Comparison of ENCODE assay signal across 14 cellular contexts in the genomic region with DNA sequence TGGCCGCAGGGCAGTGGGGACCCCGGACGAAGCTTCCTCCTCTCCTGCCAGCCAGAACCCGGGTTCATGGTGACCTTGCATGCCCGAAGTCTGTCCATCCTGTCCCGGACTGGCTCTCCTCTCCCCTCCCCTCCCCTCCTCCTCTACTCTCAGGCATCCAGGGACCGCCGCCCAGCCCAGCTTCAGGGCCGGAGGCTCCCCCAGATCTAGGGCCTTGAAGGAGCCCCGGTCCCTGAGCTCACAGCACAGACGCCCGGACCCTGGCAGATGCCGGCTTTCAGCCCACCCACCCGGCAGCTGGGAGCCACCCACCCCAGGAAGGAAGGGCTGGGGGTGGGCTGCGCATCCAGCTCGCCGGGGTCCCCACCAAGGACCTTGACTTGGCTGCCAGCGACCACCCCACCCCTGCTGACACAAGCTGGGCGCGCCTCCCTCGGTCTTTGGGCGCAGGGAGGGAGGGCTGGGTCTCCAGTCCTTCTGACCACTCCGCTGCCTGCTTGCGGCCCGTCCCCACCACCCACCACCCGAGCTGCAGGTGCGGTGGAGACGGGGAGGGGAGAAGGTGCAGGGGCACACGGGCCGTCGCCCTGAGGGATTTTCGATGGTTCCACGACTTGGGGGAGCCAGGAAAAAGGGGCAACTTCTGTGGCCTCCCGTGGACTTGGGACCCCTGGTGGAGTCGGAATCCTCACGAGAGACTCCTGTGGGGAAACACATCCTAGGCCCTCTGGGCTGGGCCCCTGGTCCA. TPM values are rescaled to one million over a fixed set of nuclear protein-coding genes. Genes with fewer than 3 reads are reported as not detected.
DNase-seq lines count a peak whose midpoint lies in the region; ATAC-seq, FAIRE-seq and TF ChIP-seq lines count a peak whose summit lies in the region.
"Had no signal": no experiment of that assay in that cellular context is flagged by ENCODE, and none has a peak within 500 bp of the region (broad histone marks: within the 10 kb centered on the region; RNA-seq: fewer than 3 reads in every experiment).

No MANE protein-coding gene starts in this region.

- intact Hi-C loops in K562 (cut with micrococcal nuclease) (no loop called here), sigmoid colon (cut with DNase I) (no loop called here)
- intact Hi-C loops in activated naive CD4-positive, alpha-beta T cell treated with anti-CD3 and anti-CD28 coated beads for 36 hours (cut with micrococcal nuclease): no loop called here

- no TSS peak for BruUV-seq in K562 (replicated peaks; lab: Mats Ljungman, UMichigan)

- ATAC-seq in K562 (no peak), esophagus mucosa (no peak), HG02763 (IDR thresholded peaks at IDR 0.05; ENCODE audit: unreplicated experiment) (no peak)

- TF ChIP-seq POLR2A in K562 (conservative IDR thresholded peaks at IDR 0.05): no peak
- no peak for TF ChIP-seq POLR2A in sigmoid colon (IDR thresholded peaks at IDR 0.05)

- 48% methylated on average over 10 of the region's 36 CpGs for whole genome bisulfite sequencing in K562 (ENCODE audit: insufficient coverage, low coverage, missing lambda C conversion rate)
- 22 to 57% methylated on average over 36 of the region's 36 CpGs for WGBS in sigmoid colon, 2 donors

- H3K27me3 ChIP-seq in BLaER1 treated with 17β-estradiol and CSF1 and Interleukin-3, amounts not matched to agents 10 nM and 100 nM: no peaks in the 10 kb centered on the region
- H3K27me3 ChIP-seq in K562 (ENCODE audit: control insufficient read depth in 2 of 2, insufficient read depth in 2 of 2, low read length in 2 of 2) (no peaks in the 10 kb centered on the region), iPS-15b (ENCODE audit: control insufficient read depth, insufficient read depth, low read length) (no peaks in the 10 kb centered on the region), sigmoid colon (peaks cover 17 to 72% (median 50%) of the 10 kb centered on the region in 3 donors)

- POLR2A ChIA-PET in K562 (lab: Yijun Ruan, JAX): interaction anchor here (0.5 to 2.3 kb wide), 3 partner anchors 9 to 339 kb away, joined by 3 to 13 read pairs (median 4); a partner anchor contains a TSS

- DNase-seq in K562 (ENCODE audit: extremely low read depth in 1 of 4, low spot score in 3 of 4) (no peak), sigmoid colon (no peak)
- no peak for DNase-seq in activated naive CD4-positive, alpha-beta T cell treated with anti-CD3 and anti-CD28 coated beads for 36 hours
- no peak for DNase-seq in stimulated activated CD4-positive, alpha-beta T cell treated with anti-CD3 and anti-CD28 coated beads, Interleukin-12 subunit alpha, Interleukin-12 subunit beta, amount 100 ng/mL, for 4 hours
- DNase-seq: activated T-cell treated with anti-CD3 and anti-CD28 coated beads, Interleukin-2, amount 50 U/mL, for 1 hour; Kasumi-1 had no signal

- in situ Hi-C loops in K562 (cut with MboI): no loop called here

- FAIRE-seq in K562 (lab: Jason Lieb, UNC): no peak

- peaks cover 81 to 100% (median 91%) of the 10 kb centered on the region in 10 experiments for H3K4me1 ChIP-seq in BLaER1 treated with 17β-estradiol and CSF1 and Interleukin-3, amounts not matched to agents 10 nM and 100 nM
- peaks cover 20 to 62% of the 10 kb centered on the region in 2 experiments for H3K4me1 ChIP-seq in K562 (replicated peaks in 1 of 2; ENCODE audit: control insufficient read depth in 2 of 2, insufficient read depth in 2 of 2, low read length in 2 of 2)
- peaks cover 17% of the 10 kb centered on the region for H3K4me1 ChIP-seq in iPS-15b (ENCODE audit: control insufficient read depth, insufficient read depth, low read length)
- peaks cover 0 to 38% (median 33%) of the 10 kb centered on the region in 4 donors for H3K4me1 ChIP-seq in sigmoid colon

- H3K79me2 ChIP-seq in K562 (ENCODE audit: control insufficient read depth, insufficient read depth, low read length): no peaks in the 10 kb centered on the region

- TF ChIP-seq RAD21 in K562 (CRISPR knock-in tag; conservative IDR thresholded peaks at IDR 0.05 in 1 of 2, IDR thresholded peaks at IDR 0.05 in 1 of 2): no peak

- TF ChIP-seq EP300 in K562 (IDR thresholded peaks at IDR 0.05; ENCODE audit: low read length) (no peak), sigmoid colon (IDR thresholded peaks at IDR 0.05) (no peak)

- no peaks in the 10 kb centered on the region for H3K9me3 ChIP-seq in BLaER1 treated with 17β-estradiol and CSF1 and Interleukin-3, amounts not matched to agents 10 nM and 100 nM (replicated peaks in 1 of 11)
- H3K9me3 ChIP-seq in K562 (replicated peaks; ENCODE audit: control insufficient read depth, insufficient read depth, low read depth, low read length) (no peaks in the 10 kb centered on the region), iPS-15b (ENCODE audit: control insufficient read depth, insufficient read depth, low read length) (no peaks in the 10 kb centered on the region), sigmoid colon (no peaks in the 10 kb centered on the region)

- no peaks in the 10 kb centered on the region for H3K9me1 ChIP-seq in K562 (ENCODE audit: control insufficient read depth, insufficient read depth, low read length)

- H3K36me3 ChIP-seq in BLaER1 treated with 17β-estradiol and CSF1 and Interleukin-3, amounts not matched to agents 10 nM and 100 nM: no peaks in the 10 kb centered on the region; a peak in 3 of 22 replicates
- no peaks in the 10 kb centered on the region for H3K36me3 ChIP-seq in K562 (ENCODE audit: control insufficient read depth, insufficient read depth, low read length)
- no peaks in the 10 kb centered on the region for H3K36me3 ChIP-seq in iPS-15b (ENCODE audit: control insufficient read depth, insufficient read depth, low read length)
- no peaks in the 10 kb centered on the region for H3K36me3 ChIP-seq in sigmoid colon

- H3K36me3 Mint-ChIP-seq in activated naive CD4-positive, alpha-beta T cell treated with anti-CD3 and anti-CD28 coated beads for 36 hours (ENCODE audit: low read depth): peaks cover 2% of the 10 kb centered on the region
- H3K36me3 Mint-ChIP-seq: brain, mesothelial cell of epicardium had no signal

- TF ChIP-seq CTCF in K562 (IDR thresholded peaks at IDR 0.05 in 2 of 3, conservative IDR thresholded peaks at IDR 0.05 in 1 of 3; ENCODE audit: insufficient read depth in 2 of 3, low read depth in 1 of 3, low read length in 3 of 3) (no peak), sigmoid colon (IDR thresholded peaks at IDR 0.05) (no peak)

- no peak overlapping the region for H2AFZ ChIP-seq in K562 (ENCODE audit: low read depth, low read length)

- H3K9me3 Mint-ChIP-seq in activated naive CD4-positive, alpha-beta T cell treated with anti-CD3 and anti-CD28 coated beads for 36 hours: no peaks in the 10 kb centered on the region
- H3K9me3 Mint-ChIP-seq: mesothelial cell of epicardium had no signal

- H3K4me3 Mint-ChIP-seq in activated naive CD4-positive, alpha-beta T cell treated with anti-CD3 and anti-CD28 coated beads for 36 hours: no peak overlapping the region
- H3K4me3 Mint-ChIP-seq: brain, mesothelial cell of epicardium had no signal

- H3K27me3 Mint-ChIP-seq in activated naive CD4-positive, alpha-beta T cell treated with anti-CD3 and anti-CD28 coated beads for 36 hours (ENCODE audit: low read depth): peaks cover 3% of the 10 kb centered on the region

- H3K27ac ChIP-seq in BLaER1 treated with 17β-estradiol and CSF1 and Interleukin-3, amounts not matched to agents 10 nM and 100 nM: peak overlapping the region; percentile 30 to 93 (median 81); a peak in 20 of 22 replicates
- no peak overlapping the region for H3K27ac ChIP-seq in K562 (ENCODE audit: extremely low read depth, low read depth, low read length)
- peak overlapping the region; percentile 37 to 62 (median 57) for H3K27ac ChIP-seq in sigmoid colon
- H3K27ac ChIP-seq: VCaP had no signal

- no peak overlapping the region for H3K27ac Mint-ChIP-seq in activated naive CD4-positive, alpha-beta T cell treated with anti-CD3 and anti-CD28 coated beads for 36 hours
- H3K27ac Mint-ChIP-seq: mesothelial cell of epicardium had no signal

- H3K4me2 ChIP-seq in BLaER1 treated with 17β-estradiol and CSF1 and Interleukin-3, amounts not matched to agents 10 nM and 100 nM: peak overlapping the region; percentile 91 to 99 (median 97)
- H3K4me2 ChIP-seq in K562 (ENCODE audit: insufficient read depth, low read length): no peak overlapping the region

- H3K4me1 Mint-ChIP-seq in activated naive CD4-positive, alpha-beta T cell treated with anti-CD3 and anti-CD28 coated beads for 36 hours (ENCODE audit: low read depth): peaks cover 39% of the 10 kb centered on the region

- H3K9ac ChIP-seq in BLaER1 treated with 17β-estradiol and CSF1 and Interleukin-3, amounts not matched to agents 10 nM and 100 nM: peak overlapping the region; percentile 60 to 85 (median 72); a peak in 21 of 22 replicates
- H3K9ac ChIP-seq in K562 (ENCODE audit: insufficient read depth in 1 of 2, low read depth in 2 of 2, low read length in 2 of 2) (peak overlapping the region in 1 of 2 experiments; percentile 64; a peak in 2 of 4 replicates), iPS-15b (ENCODE audit: low read depth, low read length) (peak overlapping the region; percentile 60)

- CTCF ChIA-PET in K562 (lab: Yijun Ruan, JAX; ENCODE audit: low intra/inter-chr PET ratio): no interaction called here
- CTCF ChIA-PET in activated naive CD4-positive, alpha-beta T cell treated with anti-CD3 and anti-CD28 coated beads for 36 hours (lab: Charles Lee): no interaction called here

- H4K20me1 ChIP-seq in BLaER1 treated with 17β-estradiol and CSF1 and Interleukin-3, amounts not matched to agents 10 nM and 100 nM: peaks cover 0 to 6% (median 0%) of the 10 kb centered on the region in 11 experiments; a peak in 2 of 22 replicates
- no peaks in the 10 kb centered on the region for H4K20me1 ChIP-seq in K562 (replicated peaks; ENCODE audit: control insufficient read depth, insufficient read depth, low read length)

- peak overlapping the region in 5 of 10 experiments; percentile 8 to 56 (median 47); a peak in 5 of 20 replicates for H3K4me3 ChIP-seq in BLaER1 treated with 17β-estradiol and CSF1 and Interleukin-3, amounts not matched to agents 10 nM and 100 nM
- H3K4me3 ChIP-seq in K562: no peak overlapping the region
- peak overlapping the region; percentile 30 for H3K4me3 ChIP-seq in iPS-15b (ENCODE audit: low read depth, low read length)
- peak overlapping the region in 3 of 4 donors; percentile 7 to 19 (median 16) for H3K4me3 ChIP-seq in sigmoid colon

RNA-seq across cellular contexts. Expression of a gene that starts 5.8 kb away (rescaled TPM):
- total RNA-seq in K562 (2011; cell fraction: chromatin; rRNA removed; ENCODE audit: low replicate concordance): not detected in 2 replicates
- not detected in 2 replicates for total RNA-seq in K562 (2011; cell fraction: nucleolus; rRNA removed)
- not detected in 2 replicates for total RNA-seq in K562 (2011; cell fraction: nucleoplasm; rRNA removed)
- total RNA-seq in K562 (2014; rRNA removed): not detected in 2 replicates
- not detected in 2 replicates for total RNA-seq in K562 (2014; rRNA removed; fragmentation: Illumina TruSeq; extraction: Trizol)
- total RNA-seq in K562 (2015; rRNA removed; fragmentation: Illumina TruSeq; extraction: Trizol): not detected in 2 replicates
- total RNA-seq in K562 (2021): not detected in 2 replicates
- not detected in 2 replicates for polyA plus RNA-seq in K562 (2011; rRNA removed)
- not detected in 2 replicates for polyA plus RNA-seq in K562 (2011; cell fraction: cytosol; rRNA removed)
- not detected in 2 replicates for polyA plus RNA-seq in K562 (2011; cell fraction: nucleus; rRNA removed)
- polyA plus RNA-seq in K562 (2012): not detected in 2 replicates
- polyA plus RNA-seq in K562 (2014; fragmentation: Illumina TruSeq; extraction: Trizol): not detected in 2 replicates
- polyA plus RNA-seq in K562 (2014; fragmentation: Nextera tagmentation; extraction: Ambion mirVana): not detected
- not detected in 2 replicates for polyA plus RNA-seq in K562 (2014; rRNA removed)
- polyA minus RNA-seq in K562 (2011; rRNA and poly(A)+ RNA removed): not detected in 2 replicates
- not detected in 2 replicates for polyA minus RNA-seq in K562 (2011; cell fraction: cytosol; rRNA and poly(A)+ RNA removed)
- not detected in 2 replicates for polyA minus RNA-seq in K562 (2011; cell fraction: nucleus; rRNA and poly(A)+ RNA removed)
- total RNA-seq in sigmoid colon: not detected
- polyA plus RNA-seq in sigmoid colon: under 1 TPM in 1 of 3 donors, not detected in 2; 0.44 TPM
- not detected for total RNA-seq in esophagus mucosa
- not detected for total RNA-seq in activated naive CD4-positive, alpha-beta T cell treated with anti-CD3 and anti-CD28 coated beads for 36 hours
- total RNA-seq: mesothelial cell of epicardium, RPMI7951 had no signal

RNA-seq across cellular contexts. Expression of a gene that starts 9.5 kb away (rescaled TPM):
- 66.8 and 118 TPM in 2 replicates for total RNA-seq in K562 (2011; cell fraction: chromatin; rRNA removed; ENCODE audit: low replicate concordance)
- 62.7 and 66.1 TPM in 2 replicates for total RNA-seq in K562 (2011; cell fraction: nucleolus; rRNA removed)
- 60.7 and 71.2 TPM in 2 replicates for total RNA-seq in K562 (2011; cell fraction: nucleoplasm; rRNA removed)
- total RNA-seq in K562 (2014; rRNA removed) (54.7 and 69.8 TPM in 2 replicates), K562 (2014; rRNA removed; fragmentation: Illumina TruSeq; extraction: Trizol) (60.6 and 66.7 TPM in 2 replicates), K562 (2015; rRNA removed; fragmentation: Illumina TruSeq; extraction: Trizol) (74.6 and 76.2 TPM in 2 replicates), K562 (2021) (94.2 and 95.4 TPM in 2 replicates), sigmoid colon (100 to 1,000 TPM in 3 of 4 donors, 10 to 100 TPM in 1; 84.7 to 109 (median 104) TPM), esophagus mucosa (90.6 TPM)
- polyA plus RNA-seq in K562 (2011; rRNA removed) (97.8 and 117 TPM in 2 replicates), K562 (2014; fragmentation: Illumina TruSeq; extraction: Trizol) (112 and 115 TPM in 2 replicates), K562 (2014; fragmentation: Nextera tagmentation; extraction: Ambion mirVana) (1 to 10 TPM; 1.9 to 9.3 TPM), K562 (2014; rRNA removed) (98.5 and 99.5 TPM in 2 replicates), sigmoid colon (10 to 100 TPM; 71.7 to 84.2 (median 74.5) TPM)
- polyA plus RNA-seq in K562 (2011; cell fraction: cytosol; rRNA removed): 109 and 128 TPM in 2 replicates
- polyA plus RNA-seq in K562 (2011; cell fraction: nucleus; rRNA removed): 76.7 and 81.1 TPM in 2 replicates
- 73.1 and 95.5 TPM in 2 replicates for polyA plus RNA-seq in K562 (2012)
- polyA minus RNA-seq in K562 (2011; rRNA and poly(A)+ RNA removed): 48.0 and 69.0 TPM in 2 replicates
- 69.2 and 82.6 TPM in 2 replicates for polyA minus RNA-seq in K562 (2011; cell fraction: cytosol; rRNA and poly(A)+ RNA removed)
- 18.4 and 23.2 TPM in 2 replicates for polyA minus RNA-seq in K562 (2011; cell fraction: nucleus; rRNA and poly(A)+ RNA removed)
- total RNA-seq in activated naive CD4-positive, alpha-beta T cell treated with anti-CD3 and anti-CD28 coated beads for 36 hours: 10 to 100 TPM; 38.2 to 38.9 TPM

RNA-seq across cellular contexts. Expression of a gene that starts 24.5 kb away (rescaled TPM):
- total RNA-seq in K562 (2011; cell fraction: chromatin; rRNA removed; ENCODE audit: low replicate concordance): 6.4 and 23.8 TPM in 2 replicates
- total RNA-seq in K562 (2011; cell fraction: nucleolus; rRNA removed): 8.2 and 11.0 TPM in 2 replicates
- 6.0 and 7.5 TPM in 2 replicates for total RNA-seq in K562 (2011; cell fraction: nucleoplasm; rRNA removed)
- total RNA-seq in K562 (2014; rRNA removed) (2.2 and 2.6 TPM in 2 replicates), K562 (2014; rRNA removed; fragmentation: Illumina TruSeq; extraction: Trizol) (0.38 and 0.40 TPM in 2 replicates), K562 (2015; rRNA removed; fragmentation: Illumina TruSeq; extraction: Trizol) (2.3 TPM in 2 replicates), K562 (2021) (4.1 and 4.6 TPM in 2 replicates), sigmoid colon (1 to 10 TPM; 3.4 to 5.3 (median 4.3) TPM), esophagus mucosa (1.7 TPM)
- polyA plus RNA-seq in K562 (2011; rRNA removed) (1.1 and 1.7 TPM in 2 replicates), K562 (2014; fragmentation: Illumina TruSeq; extraction: Trizol) (0.39 and 1.1 TPM in 2 replicates), K562 (2014; fragmentation: Nextera tagmentation; extraction: Ambion mirVana) (under 1 TPM; 0.29 to 0.58 TPM), K562 (2014; rRNA removed) (1.3 and 2.0 TPM in 2 replicates), sigmoid colon (1 to 10 TPM in 1 of 3 donors, under 1 TPM in 2; 0.23 to 3.6 (median 0.60) TPM)
- polyA plus RNA-seq in K562 (2011; cell fraction: cytosol; rRNA removed): 1.7 and 3.0 TPM in 2 replicates
- 4.8 and 8.1 TPM in 2 replicates for polyA plus RNA-seq in K562 (2011; cell fraction: nucleus; rRNA removed)
- polyA plus RNA-seq in K562 (2012): 2.3 and 3.0 TPM in 2 replicates
- 13.0 and 13.5 TPM in 2 replicates for polyA minus RNA-seq in K562 (2011; rRNA and poly(A)+ RNA removed)
- polyA minus RNA-seq in K562 (2011; cell fraction: cytosol; rRNA and poly(A)+ RNA removed): 14.3 and 18.7 TPM in 2 replicates
- polyA minus RNA-seq in K562 (2011; cell fraction: nucleus; rRNA and poly(A)+ RNA removed): 4.2 and 5.1 TPM in 2 replicates
- under 1 TPM; 0.17 to 0.20 TPM for total RNA-seq in activated naive CD4-positive, alpha-beta T cell treated with anti-CD3 and anti-CD28 coated beads for 36 hours

RNA-seq across cellular contexts. Expression of a gene that starts 39.4 kb away (rescaled TPM):
- 54.4 and 105 TPM in 2 replicates for total RNA-seq in K562 (2011; cell fraction: chromatin; rRNA removed; ENCODE audit: low replicate concordance)
- total RNA-seq in K562 (2011; cell fraction: nucleolus; rRNA removed): 56.5 and 57.4 TPM in 2 replicates
- 36.4 and 43.2 TPM in 2 replicates for total RNA-seq in K562 (2011; cell fraction: nucleoplasm; rRNA removed)
- total RNA-seq in K562 (2014; rRNA removed): 31.3 and 41.1 TPM in 2 replicates
- 10.3 and 13.4 TPM in 2 replicates for total RNA-seq in K562 (2014; rRNA removed; fragmentation: Illumina TruSeq; extraction: Trizol)
- total RNA-seq in K562 (2015; rRNA removed; fragmentation: Illumina TruSeq; extraction: Trizol): 28.4 and 29.5 TPM in 2 replicates
- total RNA-seq in K562 (2021): 42.3 and 42.8 TPM in 2 replicates
- polyA plus RNA-seq in K562 (2011; rRNA removed): 22.4 and 23.4 TPM in 2 replicates
- polyA plus RNA-seq in K562 (2011; cell fraction: cytosol; rRNA removed): 25.9 and 38.5 TPM in 2 replicates
- polyA plus RNA-seq in K562 (2011; cell fraction: nucleus; rRNA removed): 42.6 and 52.5 TPM in 2 replicates
- polyA plus RNA-seq in K562 (2012): 28.8 and 29.1 TPM in 2 replicates
- 21.8 and 27.2 TPM in 2 replicates for polyA plus RNA-seq in K562 (2014; fragmentation: Illumina TruSeq; extraction: Trizol)
- polyA plus RNA-seq in K562 (2014; fragmentation: Nextera tagmentation; extraction: Ambion mirVana): under 1 TPM; 0.95 to 0.99 TPM
- 25.5 and 26.3 TPM in 2 replicates for polyA plus RNA-seq in K562 (2014; rRNA removed)
- polyA minus RNA-seq in K562 (2011; rRNA and poly(A)+ RNA removed): 17.3 and 29.6 TPM in 2 replicates
- polyA minus RNA-seq in K562 (2011; cell fraction: cytosol; rRNA and poly(A)+ RNA removed): 26.0 and 31.4 TPM in 2 replicates
- polyA minus RNA-seq in K562 (2011; cell fraction: nucleus; rRNA and poly(A)+ RNA removed): 10.2 and 12.2 TPM in 2 replicates
- 10 to 100 TPM; 25.0 to 36.4 (median 31.2) TPM for total RNA-seq in sigmoid colon
- 10 to 100 TPM; 21.6 to 62.8 (median 41.6) TPM for polyA plus RNA-seq in sigmoid colon
- total RNA-seq in esophagus mucosa: 64.8 TPM
- total RNA-seq in activated naive CD4-positive, alpha-beta T cell treated with anti-CD3 and anti-CD28 coated beads for 36 hours: 10 to 100 TPM; 19.4 to 19.5 TPM
